In the genomic region with DNA sequence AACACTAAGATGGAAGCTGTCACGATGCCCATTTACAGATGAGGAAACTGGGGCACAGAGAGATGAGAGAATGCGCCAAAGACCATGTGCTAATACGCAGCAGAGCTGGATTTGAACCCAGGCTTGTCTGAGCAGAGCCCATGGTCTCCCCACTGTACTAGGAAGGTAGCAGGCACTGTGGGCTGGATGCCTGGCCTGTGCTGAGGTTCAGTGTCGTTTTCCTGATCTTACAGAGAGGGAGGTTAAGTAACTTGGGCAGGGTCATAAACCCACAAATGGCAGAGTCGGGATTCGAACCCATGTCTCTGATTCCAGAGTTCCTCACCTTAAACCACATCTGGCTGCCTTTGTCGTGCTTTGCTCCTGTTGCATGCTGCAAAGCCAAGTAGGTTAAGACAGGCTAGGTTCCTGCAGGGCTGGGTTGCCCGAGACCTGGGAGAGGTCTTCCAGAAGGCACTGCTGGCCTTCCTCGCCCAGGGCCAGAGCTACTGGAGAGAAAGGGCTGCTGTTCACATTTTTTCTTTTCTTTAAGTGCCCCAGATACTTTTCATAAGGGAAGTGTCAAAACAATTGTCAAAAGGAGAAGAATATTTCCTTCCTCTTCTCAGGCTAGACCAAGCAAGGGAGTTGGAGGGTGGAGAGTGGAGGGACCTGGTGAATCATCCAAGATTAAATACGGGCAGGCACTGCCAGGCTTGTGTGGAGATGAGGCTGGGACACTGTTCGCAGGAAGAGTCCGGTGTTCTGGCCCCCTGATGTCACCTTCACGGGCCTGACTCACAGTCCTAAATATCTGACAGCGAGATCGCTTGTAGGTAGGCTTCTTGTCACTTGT, we compare ENCODE assay signal across 2 cellular contexts.
TF ChIP-seq lines count a peak whose summit lies in the region.

No MANE protein-coding gene starts in this region.

TF ChIP-seq in GM12878, 131 proteins besides CTCF, POLR2A, EP300 and RAD21:
- 0 out of 2 replicates have a peak, but pooled peaks have one; percentile 15 for TF ChIP-seq HDGF (IDR thresholded peaks at IDR 0.05)
- no peak for TF ChIP-seq BHLHE40 (IDR thresholded peaks at IDR 0.05; ENCODE audit: borderline replicate concordance in 1 of 2, low read depth in 2 of 2, low read length in 1 of 2)
- TF ChIP-seq MXI1 (IDR thresholded peaks at IDR 0.05; ENCODE audit: low read depth, low read length) = peak; percentile 31; the same call in 1 of the 2 replicates
- 0 out of 4 replicates have a peak, but pooled peaks of 1 of the 2 experiments have one; percentile 11 for TF ChIP-seq IKZF2 (IDR thresholded peaks at IDR 0.05)
- TF ChIP-seq SMARCA5 (IDR thresholded peaks at IDR 0.05) = 0 out of 2 replicates have a peak, but pooled peaks have one; percentile 52
- TF ChIP-seq SPI1 (IDR thresholded peaks at IDR 0.05; ENCODE audit: borderline replicate concordance, insufficient read depth, low read depth, low read length) = 0 out of 2 replicates have a peak, but pooled peaks have one; percentile 6
- peak; percentile 56 for TF ChIP-seq ZNF217 (IDR thresholded peaks at IDR 0.05)
- TF ChIP-seq IKZF1 (conservative IDR thresholded peaks at IDR 0.05) = 0 out of 2 replicates have a peak, but pooled peaks have one; percentile 23
- 0 out of 2 replicates have a peak, but pooled peaks have one; percentile 28 for TF ChIP-seq POLR2AphosphoS5 (IDR thresholded peaks at IDR 0.05; ENCODE audit: low read length)
- TF ChIP-seq DPF2 (IDR thresholded peaks at IDR 0.05) = 0 out of 2 replicates have a peak, but pooled peaks have one; percentile 46
- TF ChIP-seq LARP7 (IDR thresholded peaks at IDR 0.05) = 0 out of 2 replicates have a peak, but pooled peaks have one; percentile 44
- TF ChIP-seq TCF12 (IDR thresholded peaks at IDR 0.05; ENCODE audit: low read depth, low read length) = no peak
- TF ChIP-seq, protein P1, sequence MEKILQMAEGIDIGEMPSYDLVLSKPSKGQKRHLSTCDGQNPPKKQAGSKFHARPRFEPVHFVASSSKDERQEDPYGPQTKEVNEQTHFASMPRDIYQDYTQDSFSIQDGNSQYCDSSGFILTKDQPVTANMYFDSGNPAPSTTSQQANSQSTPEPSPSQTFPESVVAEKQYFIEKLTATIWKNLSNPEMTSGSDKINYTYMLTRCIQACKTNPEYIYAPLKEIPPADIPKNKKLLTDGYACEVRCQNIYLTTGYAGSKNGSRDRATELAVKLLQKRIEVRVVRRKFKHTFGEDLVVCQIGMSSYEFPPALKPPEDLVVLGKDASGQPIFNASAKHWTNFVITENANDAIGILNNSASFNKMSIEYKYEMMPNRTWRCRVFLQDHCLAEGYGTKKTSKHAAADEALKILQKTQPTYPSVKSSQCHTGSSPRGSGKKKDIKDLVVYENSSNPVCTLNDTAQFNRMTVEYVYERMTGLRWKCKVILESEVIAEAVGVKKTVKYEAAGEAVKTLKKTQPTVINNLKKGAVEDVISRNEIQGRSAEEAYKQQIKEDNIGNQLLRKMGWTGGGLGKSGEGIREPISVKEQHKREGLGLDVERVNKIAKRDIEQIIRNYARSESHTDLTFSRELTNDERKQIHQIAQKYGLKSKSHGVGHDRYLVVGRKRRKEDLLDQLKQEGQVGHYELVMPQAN (conservative IDR thresholded peaks at IDR 0.05) = no peak; the same call in 1 of the 2 replicates

TF ChIP-seq in HepG2, 621 proteins besides CTCF, POLR2A, EP300 and RAD21 (continues in another document):
- no peak for TF ChIP-seq PCBP2 (optimal IDR thresholded peaks at IDR 0.05; ENCODE audit: low read depth, low read length, poor library complexity, severe bottlenecking)
- TF ChIP-seq RXRB (CRISPR knock-in tag; IDR thresholded peaks at IDR 0.05; ENCODE audit: borderline replicate concordance) = no peak
- no peak for TF ChIP-seq MATR3 (CRISPR knock-in tag; IDR thresholded peaks at IDR 0.05)
- no peak for TF ChIP-seq JARID2 (CRISPR knock-in tag; IDR thresholded peaks at IDR 0.05; ENCODE audit: insufficient replicate concordance)
- TF ChIP-seq, protein P2, sequence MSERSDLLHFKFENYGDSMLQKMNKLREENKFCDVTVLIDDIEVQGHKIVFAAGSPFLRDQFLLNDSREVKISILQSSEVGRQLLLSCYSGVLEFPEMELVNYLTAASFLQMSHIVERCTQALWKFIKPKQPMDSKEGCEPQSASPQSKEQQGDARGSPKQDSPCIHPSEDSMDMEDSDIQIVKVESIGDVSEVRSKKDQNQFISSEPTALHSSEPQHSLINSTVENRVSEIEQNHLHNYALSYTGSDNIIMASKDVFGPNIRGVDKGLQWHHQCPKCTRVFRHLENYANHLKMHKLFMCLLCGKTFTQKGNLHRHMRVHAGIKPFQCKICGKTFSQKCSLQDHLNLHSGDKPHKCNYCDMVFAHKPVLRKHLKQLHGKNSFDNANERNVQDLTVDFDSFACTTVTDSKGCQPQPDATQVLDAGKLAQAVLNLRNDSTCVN (CRISPR knock-in tag; IDR thresholded peaks at IDR 0.05; ENCODE audit: borderline replicate concordance) = no peak
- TF ChIP-seq, protein P3, sequence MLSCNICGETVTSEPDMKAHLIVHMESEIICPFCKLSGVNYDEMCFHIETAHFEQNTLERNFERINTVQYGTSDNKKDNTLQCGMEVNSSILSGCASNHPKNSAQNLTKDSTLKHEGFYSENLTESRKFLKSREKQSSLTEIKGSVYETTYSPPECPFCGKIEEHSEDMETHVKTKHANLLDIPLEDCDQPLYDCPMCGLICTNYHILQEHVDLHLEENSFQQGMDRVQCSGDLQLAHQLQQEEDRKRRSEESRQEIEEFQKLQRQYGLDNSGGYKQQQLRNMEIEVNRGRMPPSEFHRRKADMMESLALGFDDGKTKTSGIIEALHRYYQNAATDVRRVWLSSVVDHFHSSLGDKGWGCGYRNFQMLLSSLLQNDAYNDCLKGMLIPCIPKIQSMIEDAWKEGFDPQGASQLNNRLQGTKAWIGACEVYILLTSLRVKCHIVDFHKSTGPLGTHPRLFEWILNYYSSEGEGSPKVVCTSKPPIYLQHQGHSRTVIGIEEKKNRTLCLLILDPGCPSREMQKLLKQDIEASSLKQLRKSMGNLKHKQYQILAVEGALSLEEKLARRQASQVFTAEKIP (CRISPR knock-in tag; IDR thresholded peaks at IDR 0.05; ENCODE audit: borderline replicate concordance) = no peak
- no peak for TF ChIP-seq ATF7-NPFF (CRISPR knock-in tag; IDR thresholded peaks at IDR 0.05; ENCODE audit: low read depth)
- TF ChIP-seq, protein P4, sequence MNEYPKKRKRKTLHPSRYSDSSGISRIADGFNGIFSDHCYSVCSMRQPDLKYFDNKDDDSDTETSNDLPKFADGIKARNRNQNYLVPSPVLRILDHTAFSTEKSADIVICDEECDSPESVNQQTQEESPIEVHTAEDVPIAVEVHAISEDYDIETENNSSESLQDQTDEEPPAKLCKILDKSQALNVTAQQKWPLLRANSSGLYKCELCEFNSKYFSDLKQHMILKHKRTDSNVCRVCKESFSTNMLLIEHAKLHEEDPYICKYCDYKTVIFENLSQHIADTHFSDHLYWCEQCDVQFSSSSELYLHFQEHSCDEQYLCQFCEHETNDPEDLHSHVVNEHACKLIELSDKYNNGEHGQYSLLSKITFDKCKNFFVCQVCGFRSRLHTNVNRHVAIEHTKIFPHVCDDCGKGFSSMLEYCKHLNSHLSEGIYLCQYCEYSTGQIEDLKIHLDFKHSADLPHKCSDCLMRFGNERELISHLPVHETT (CRISPR knock-in tag; conservative IDR thresholded peaks at IDR 0.05) = no peak
- peak; percentile 70; the same call in 1 of the 2 replicates for TF ChIP-seq SAP130 (CRISPR knock-in tag; IDR thresholded peaks at IDR 0.05; ENCODE audit: low read depth)
- TF ChIP-seq, protein P5, sequence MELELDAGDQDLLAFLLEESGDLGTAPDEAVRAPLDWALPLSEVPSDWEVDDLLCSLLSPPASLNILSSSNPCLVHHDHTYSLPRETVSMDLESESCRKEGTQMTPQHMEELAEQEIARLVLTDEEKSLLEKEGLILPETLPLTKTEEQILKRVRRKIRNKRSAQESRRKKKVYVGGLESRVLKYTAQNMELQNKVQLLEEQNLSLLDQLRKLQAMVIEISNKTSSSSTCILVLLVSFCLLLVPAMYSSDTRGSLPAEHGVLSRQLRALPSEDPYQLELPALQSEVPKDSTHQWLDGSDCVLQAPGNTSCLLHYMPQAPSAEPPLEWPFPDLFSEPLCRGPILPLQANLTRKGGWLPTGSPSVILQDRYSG (CRISPR knock-in tag; IDR thresholded peaks at IDR 0.05) = no peak
- TF ChIP-seq ZNF44 (CRISPR knock-in tag; IDR thresholded peaks at IDR 0.05) = no peak
- no peak for TF ChIP-seq ZNF225 (CRISPR knock-in tag; IDR thresholded peaks at IDR 0.05)
- no peak for TF ChIP-seq MEIS2 (CRISPR knock-in tag; IDR thresholded peaks at IDR 0.05)
- TF ChIP-seq SSRP1 (CRISPR knock-in tag; IDR thresholded peaks at IDR 0.05) = no peak
- no peak for TF ChIP-seq NCOA1 (CRISPR knock-in tag; IDR thresholded peaks at IDR 0.05)
- no peak for TF ChIP-seq ZNF235 (CRISPR knock-in tag; IDR thresholded peaks at IDR 0.05; ENCODE audit: borderline replicate concordance)
- TF ChIP-seq SRF (IDR thresholded peaks at IDR 0.05; ENCODE audit: low read depth, low read length) = no peak
- no peak for TF ChIP-seq SUZ12 (IDR thresholded peaks at IDR 0.05; ENCODE audit: low read depth, low read length)
- TF ChIP-seq DNMT3B (CRISPR knock-in tag; conservative IDR thresholded peaks at IDR 0.05) = no peak
- no peak for TF ChIP-seq ATM (IDR thresholded peaks at IDR 0.05; ENCODE audit: borderline replicate concordance)
- TF ChIP-seq, protein P6, sequence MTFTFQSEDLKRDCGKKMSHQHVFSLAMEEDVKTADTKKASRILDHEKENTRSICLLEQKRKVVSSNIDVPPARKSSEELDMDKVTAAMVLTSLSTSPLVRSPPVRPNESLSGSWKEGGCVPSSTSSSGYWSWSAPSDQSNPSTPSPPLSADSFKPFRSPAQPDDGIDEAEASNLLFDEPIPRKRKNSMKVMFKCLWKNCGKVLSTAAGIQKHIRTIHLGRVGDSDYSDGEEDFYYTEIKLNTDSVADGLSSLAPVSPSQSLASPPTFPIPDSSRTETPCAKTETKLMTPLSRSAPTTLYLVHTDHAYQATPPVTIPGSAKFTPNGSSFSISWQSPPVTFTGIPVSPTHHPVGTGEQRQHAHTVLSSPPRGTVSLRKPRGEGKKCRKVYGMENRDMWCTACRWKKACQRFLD (CRISPR knock-in tag; IDR thresholded peaks at IDR 0.05; ENCODE audit: borderline replicate concordance) = no peak
- no peak for TF ChIP-seq LCORL (IDR thresholded peaks at IDR 0.05)
- 0 out of 2 replicates have a peak, but pooled peaks have one; percentile 8 for TF ChIP-seq LCORL (CRISPR knock-in tag; IDR thresholded peaks at IDR 0.05)
- no peak for TF ChIP-seq POGZ (CRISPR knock-in tag; IDR thresholded peaks at IDR 0.05)
- TF ChIP-seq FOSL1 (CRISPR knock-in tag; IDR thresholded peaks at IDR 0.05; ENCODE audit: borderline replicate concordance) = no peak
- TF ChIP-seq TARDBP (CRISPR knock-in tag; IDR thresholded peaks at IDR 0.05) = no peak
- no peak for TF ChIP-seq ZNF615 (CRISPR knock-in tag; IDR thresholded peaks at IDR 0.05; ENCODE audit: borderline replicate concordance)
- TF ChIP-seq, protein P7, sequence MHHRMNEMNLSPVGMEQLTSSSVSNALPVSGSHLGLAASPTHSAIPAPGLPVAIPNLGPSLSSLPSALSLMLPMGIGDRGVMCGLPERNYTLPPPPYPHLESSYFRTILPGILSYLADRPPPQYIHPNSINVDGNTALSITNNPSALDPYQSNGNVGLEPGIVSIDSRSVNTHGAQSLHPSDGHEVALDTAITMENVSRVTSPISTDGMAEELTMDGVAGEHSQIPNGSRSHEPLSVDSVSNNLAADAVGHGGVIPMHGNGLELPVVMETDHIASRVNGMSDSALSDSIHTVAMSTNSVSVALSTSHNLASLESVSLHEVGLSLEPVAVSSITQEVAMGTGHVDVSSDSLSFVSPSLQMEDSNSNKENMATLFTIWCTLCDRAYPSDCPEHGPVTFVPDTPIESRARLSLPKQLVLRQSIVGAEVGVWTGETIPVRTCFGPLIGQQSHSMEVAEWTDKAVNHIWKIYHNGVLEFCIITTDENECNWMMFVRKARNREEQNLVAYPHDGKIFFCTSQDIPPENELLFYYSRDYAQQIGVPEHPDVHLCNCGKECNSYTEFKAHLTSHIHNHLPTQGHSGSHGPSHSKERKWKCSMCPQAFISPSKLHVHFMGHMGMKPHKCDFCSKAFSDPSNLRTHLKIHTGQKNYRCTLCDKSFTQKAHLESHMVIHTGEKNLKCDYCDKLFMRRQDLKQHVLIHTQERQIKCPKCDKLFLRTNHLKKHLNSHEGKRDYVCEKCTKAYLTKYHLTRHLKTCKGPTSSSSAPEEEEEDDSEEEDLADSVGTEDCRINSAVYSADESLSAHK (CRISPR knock-in tag; IDR thresholded peaks at IDR 0.05; ENCODE audit: borderline replicate concordance) = no peak
- no peak for TF ChIP-seq HHEX (CRISPR knock-in tag; IDR thresholded peaks at IDR 0.05)
- TF ChIP-seq, protein P8, sequence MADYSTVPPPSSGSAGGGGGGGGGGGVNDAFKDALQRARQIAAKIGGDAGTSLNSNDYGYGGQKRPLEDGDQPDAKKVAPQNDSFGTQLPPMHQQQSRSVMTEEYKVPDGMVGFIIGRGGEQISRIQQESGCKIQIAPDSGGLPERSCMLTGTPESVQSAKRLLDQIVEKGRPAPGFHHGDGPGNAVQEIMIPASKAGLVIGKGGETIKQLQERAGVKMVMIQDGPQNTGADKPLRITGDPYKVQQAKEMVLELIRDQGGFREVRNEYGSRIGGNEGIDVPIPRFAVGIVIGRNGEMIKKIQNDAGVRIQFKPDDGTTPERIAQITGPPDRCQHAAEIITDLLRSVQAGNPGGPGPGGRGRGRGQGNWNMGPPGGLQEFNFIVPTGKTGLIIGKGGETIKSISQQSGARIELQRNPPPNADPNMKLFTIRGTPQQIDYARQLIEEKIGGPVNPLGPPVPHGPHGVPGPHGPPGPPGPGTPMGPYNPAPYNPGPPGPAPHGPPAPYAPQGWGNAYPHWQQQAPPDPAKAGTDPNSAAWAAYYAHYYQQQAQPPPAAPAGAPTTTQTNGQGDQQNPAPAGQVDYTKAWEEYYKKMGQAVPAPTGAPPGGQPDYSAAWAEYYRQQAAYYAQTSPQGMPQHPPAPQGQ (CRISPR knock-in tag; IDR thresholded peaks at IDR 0.05; ENCODE audit: borderline replicate concordance) = 0 out of 2 replicates have a peak, but pooled peaks have one; percentile 34
- TF ChIP-seq NBN (conservative IDR thresholded peaks at IDR 0.05) = no peak
- TF ChIP-seq TEAD3 (CRISPR knock-in tag; optimal IDR thresholded peaks at IDR 0.05; ENCODE audit: borderline replicate concordance) = no peak
- no peak for TF ChIP-seq ZNF7 (CRISPR knock-in tag; IDR thresholded peaks at IDR 0.05)
- TF ChIP-seq, protein P9, sequence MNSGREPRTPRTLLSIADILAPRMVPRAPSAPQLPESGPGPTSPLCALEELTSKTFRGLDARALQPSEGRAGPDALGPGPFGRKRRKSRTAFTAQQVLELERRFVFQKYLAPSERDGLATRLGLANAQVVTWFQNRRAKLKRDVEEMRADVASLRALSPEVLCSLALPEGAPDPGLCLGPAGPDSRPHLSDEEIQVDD (CRISPR knock-in tag; IDR thresholded peaks at IDR 0.05; ENCODE audit: borderline replicate concordance) = no peak
- TF ChIP-seq ZNF292 (CRISPR knock-in tag; IDR thresholded peaks at IDR 0.05; ENCODE audit: borderline replicate concordance, low read depth) = no peak
- no peak for TF ChIP-seq ZNF569 (CRISPR knock-in tag; IDR thresholded peaks at IDR 0.05; ENCODE audit: borderline replicate concordance)
- TF ChIP-seq ELF3 (CRISPR knock-in tag; IDR thresholded peaks at IDR 0.05) = no peak
- TF ChIP-seq ZSCAN31 (CRISPR knock-in tag; IDR thresholded peaks at IDR 0.05; ENCODE audit: low read depth) = no peak
- TF ChIP-seq HNRNPK (IDR thresholded peaks at IDR 0.05; ENCODE audit: low read depth, low read length, poor library complexity, severe bottlenecking) = no peak
- TF ChIP-seq ZNF83 (CRISPR knock-in tag; IDR thresholded peaks at IDR 0.05; ENCODE audit: borderline replicate concordance) = no peak
